In the genomic region with DNA sequence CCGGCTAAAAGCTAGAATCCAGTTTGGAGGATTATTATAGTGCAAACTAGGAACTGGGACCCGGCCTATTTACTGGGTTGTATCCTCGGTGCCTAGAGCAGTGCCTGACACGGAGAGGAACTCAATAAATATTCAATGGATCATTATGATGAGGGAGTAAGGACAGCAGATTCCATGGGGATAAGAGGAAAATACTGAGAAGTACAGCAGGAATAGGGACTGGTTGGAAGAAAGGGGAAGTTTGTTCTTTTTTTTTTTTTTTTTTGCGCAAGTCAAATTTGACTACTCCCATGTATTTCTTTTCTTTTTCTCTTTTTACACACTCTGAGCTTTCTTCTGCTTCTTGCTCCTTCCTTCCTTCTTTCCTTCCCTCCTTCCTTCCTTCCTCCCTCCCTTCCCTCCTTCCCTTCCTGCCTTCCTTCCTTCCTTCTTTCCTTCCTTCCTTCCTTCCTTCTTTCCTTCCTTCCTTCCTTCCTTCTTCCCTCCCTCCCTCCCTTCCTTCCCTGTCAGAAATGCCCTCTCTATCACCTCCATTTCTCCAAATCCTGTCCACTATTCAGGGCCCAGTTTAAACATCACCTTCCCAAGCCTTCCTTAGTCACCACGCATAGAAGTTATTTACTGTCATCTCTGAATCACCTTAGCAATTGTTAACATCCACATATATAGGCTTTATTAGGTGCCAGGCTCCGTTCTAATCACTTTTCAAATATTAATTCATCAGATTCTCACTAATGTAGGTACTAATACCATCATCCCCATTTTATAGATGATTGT, we compare ENCODE assay signal across 8 cellular contexts. TPM values are rescaled to one million over a fixed set of nuclear protein-coding genes. Genes with fewer than 3 reads are reported as not detected.
DNase-seq lines count a peak whose midpoint lies in the region; ATAC-seq and TF ChIP-seq lines count a peak whose summit lies in the region.

No MANE protein-coding gene starts in this region.

- DNase-seq in activated naive CD4-positive, alpha-beta T cell treated with anti-CD3 and anti-CD28 coated beads, Interleukin-2, amount 50 U/mL, for 72 hours (ENCODE audit: low spot score in 2 of 2): no peak
- no peak for DNase-seq in ascending aorta (ENCODE audit: low spot score in 2 of 2)
- DNase-seq in upper lobe of left lung: no peak
- no peak for DNase-seq in pons (ENCODE audit: low spot score)

- H3K4me3 ChIP-seq in ascending aorta (peak overlapping the region; percentile 94 to 96), liver (ENCODE audit: low read depth in 1 of 3, low read length in 3 of 3) (peak overlapping the region; percentile 89 to 96 (median 93)), upper lobe of left lung (peak overlapping the region; percentile 14 to 92 (median 71))

- peak overlapping the region; percentile 93 for H3K27ac Mint-ChIP-seq in activated naive CD4-positive, alpha-beta T cell treated with anti-CD3 and anti-CD28 coated beads, Interleukin-2, amount 50 U/mL, for 24 hours
- peak overlapping the region in 1 of 2 donors; percentile 84 for H3K27ac Mint-ChIP-seq in activated naive CD4-positive, alpha-beta T cell treated with anti-CD3 and anti-CD28 coated beads, Interleukin-2, amount 50 U/mL, for 72 hours

- H3K4me1 ChIP-seq in ascending aorta (peaks cover 3 to 11% of the 10 kb centered on the region in 2 donors), liver (ENCODE audit: control insufficient read depth in 4 of 4, insufficient read depth in 4 of 4, low read length in 3 of 4) (peaks cover 3 to 16% (median 14%) of the 10 kb centered on the region in 4 donors), upper lobe of left lung (peaks cover 26 to 39% (median 30%) of the 10 kb centered on the region in 4 donors)

- no peak for TF ChIP-seq EP300 in upper lobe of left lung (IDR thresholded peaks at IDR 0.05)

- no peak for TF ChIP-seq CTCF in ascending aorta (IDR thresholded peaks at IDR 0.05)
- no peak for TF ChIP-seq CTCF in liver (IDR thresholded peaks at IDR 0.05; ENCODE audit: low read depth, low read length, missing input control)
- no peak for TF ChIP-seq CTCF in upper lobe of left lung (IDR thresholded peaks at IDR 0.05)

- H3K9me3 Mint-ChIP-seq in activated naive CD4-positive, alpha-beta T cell treated with anti-CD3 and anti-CD28 coated beads, Interleukin-2, amount 50 U/mL, for 24 hours: no peaks in the 10 kb centered on the region
- peaks cover 0 to under 1% of the 10 kb centered on the region in 2 donors for H3K9me3 Mint-ChIP-seq in activated naive CD4-positive, alpha-beta T cell treated with anti-CD3 and anti-CD28 coated beads, Interleukin-2, amount 50 U/mL, for 72 hours

- intact Hi-C loops in ascending aorta (cut with DNase I): loop anchor here (1.0 to 5.0 kb wide), 4 partner anchors 65 to 345 kb away; partner anchors contain the start of gene EPHB3

- H3K36me3 ChIP-seq in ascending aorta (peaks cover 0 to 4% of the 10 kb centered on the region in 2 donors), liver (ENCODE audit: control insufficient read depth in 4 of 4, insufficient read depth in 3 of 4, low read depth in 1 of 4, low read length in 3 of 4) (no peaks in the 10 kb centered on the region), upper lobe of left lung (no peaks in the 10 kb centered on the region)

- ATAC-seq in activated naive CD4-positive, alpha-beta T cell treated with anti-CD3 and anti-CD28 coated beads, Interleukin-2, amount 50 U/mL, for 72 hours: no peak
- ATAC-seq in upper lobe of left lung (ENCODE audit: low FRiP score in 2 of 2) (no peak), GM21825 (IDR thresholded peaks at IDR 0.05; ENCODE audit: unreplicated experiment) (no peak), HG02623 (IDR thresholded peaks at IDR 0.05; ENCODE audit: unreplicated experiment) (no peak)

- peak overlapping the region in 1 of 2 donors; percentile 29 for H3K9ac ChIP-seq in liver (ENCODE audit: low read depth in 1 of 2, low read length in 2 of 2)

- peak overlapping the region; percentile 97 for H3K4me3 Mint-ChIP-seq in activated naive CD4-positive, alpha-beta T cell treated with anti-CD3 and anti-CD28 coated beads, Interleukin-2, amount 50 U/mL, for 24 hours

- peaks cover 7% of the 10 kb centered on the region for H3K36me3 Mint-ChIP-seq in activated naive CD4-positive, alpha-beta T cell treated with anti-CD3 and anti-CD28 coated beads, Interleukin-2, amount 50 U/mL, for 24 hours
- H3K36me3 Mint-ChIP-seq in activated naive CD4-positive, alpha-beta T cell treated with anti-CD3 and anti-CD28 coated beads, Interleukin-2, amount 50 U/mL, for 72 hours: peaks cover 18 to 31% of the 10 kb centered on the region in 2 donors

- H3K4me1 Mint-ChIP-seq in activated naive CD4-positive, alpha-beta T cell treated with anti-CD3 and anti-CD28 coated beads, Interleukin-2, amount 50 U/mL, for 24 hours: peaks cover 36% of the 10 kb centered on the region

- no peak for TF ChIP-seq RAD21 in liver (IDR thresholded peaks at IDR 0.05)

- no peaks in the 10 kb centered on the region for H3K27me3 Mint-ChIP-seq in activated naive CD4-positive, alpha-beta T cell treated with anti-CD3 and anti-CD28 coated beads, Interleukin-2, amount 50 U/mL, for 24 hours

- TF ChIP-seq POLR2A in upper lobe of left lung (IDR thresholded peaks at IDR 0.05): no peak

- WGBS in liver: 46% methylated on average over 7 of the region's 7 CpGs
- 32 to 34% methylated on average over 7 of the region's 7 CpGs for WGBS in upper lobe of left lung, 2 donors

- H3K27ac ChIP-seq in ascending aorta: peak overlapping the region; percentile 92 to 96
- H3K27ac ChIP-seq in liver (ENCODE audit: low read depth in 1 of 2, low read length in 2 of 2): peak overlapping the region; percentile 95 to 97
- H3K27ac ChIP-seq in upper lobe of left lung: peak overlapping the region; percentile 94 to 97 (median 95)

- H3K9me3 ChIP-seq in ascending aorta (no peaks in the 10 kb centered on the region), liver (ENCODE audit: control insufficient read depth in 4 of 4, low read length in 3 of 4) (no peaks in the 10 kb centered on the region), upper lobe of left lung (no peaks in the 10 kb centered on the region)

- no peaks in the 10 kb centered on the region for H3K27me3 ChIP-seq in ascending aorta
- H3K27me3 ChIP-seq in liver (ENCODE audit: control insufficient read depth in 4 of 4, insufficient read depth in 4 of 4, low read length in 3 of 4): no peaks in the 10 kb centered on the region
- H3K27me3 ChIP-seq in upper lobe of left lung: no peaks in the 10 kb centered on the region

TF ChIP-seq in liver, 16 proteins besides CTCF, POLR2A, EP300 and RAD21:
- TF ChIP-seq FOXA2 (IDR thresholded peaks at IDR 0.05) (no peak), MAX (IDR thresholded peaks at IDR 0.05) (peak; percentile 61)

RNA-seq across cellular contexts. Expression of gene MAGEF1, which starts 0.9 kb away (rescaled TPM):
- 10 to 100 TPM in 1 of 2 donors, 1 to 10 TPM in 1; 5.3 to 15.7 TPM for total RNA-seq in activated naive CD4-positive, alpha-beta T cell treated with anti-CD3 and anti-CD28 coated beads, Interleukin-2, amount 50 U/mL, for 72 hours
- total RNA-seq in ascending aorta: 5.2 TPM
- 10 to 100 TPM; 13.9 to 14.7 TPM for total RNA-seq in liver
- 10 to 100 TPM; 12.9 to 15.5 TPM for polyA plus RNA-seq in liver
- 10 to 100 TPM; 13.6 to 52.4 (median 35.7) TPM for total RNA-seq in upper lobe of left lung
